Comparison of ENCODE assay signal across 7 cellular contexts in genomic region chr11:57248780-57249383, GRCh38. TPM values are rescaled to one million over a fixed set of nuclear protein-coding genes. Genes with fewer than 3 reads are reported as not detected.
A peak's percentile ranks its signal among the peaks of the same experiment; 100 is the strongest.
DNase-seq lines count a peak whose midpoint lies in the region; ATAC-seq and TF ChIP-seq lines count a peak whose summit lies in the region.

No MANE protein-coding gene starts in this region.

- no peak for TF ChIP-seq EP300 in transverse colon (IDR thresholded peaks at IDR 0.05; ENCODE audit: low read depth)

- H3K4me3 ChIP-seq in GM12864 (ENCODE audit: low read depth, low read length), result no peak overlapping the region
- no peak overlapping the region for H3K4me3 ChIP-seq in transverse colon

- H3K27me3 Mint-ChIP-seq in effector memory CD8-positive, alpha-beta T cell, result peaks cover 32 to 36% of the 10 kb centered on the region in 2 donors

- H3K36me3 ChIP-seq in transverse colon, result no peaks in the 10 kb centered on the region

- no peak overlapping the region for H3K27ac Mint-ChIP-seq in effector memory CD8-positive, alpha-beta T cell

- in situ Hi-C loops in SK-MEL-5 (cut with HindIII; ENCODE audit: low pct_unique_long_range_greater_than_20kb, low sequenced_read_pairs) (no loop called here), transverse colon (cut with MboI; ENCODE audit: low pct_ligation_motif_present in 1 of 4, low pct_unique_long_range_greater_than_20kb in 1 of 4, low sequenced_read_pairs in 3 of 4) (loop anchor here in 3 of 4 donors (5.0 to 10.0 kb wide), 5 partner anchors 114 to 414 kb away; no protein-coding TSS in a partner anchor)

- peaks cover 2 to 5% (median 4%) of the 10 kb centered on the region in 4 donors for H3K4me1 ChIP-seq in transverse colon

- peaks cover 1 to 5% of the 10 kb centered on the region in 2 donors for H3K4me1 Mint-ChIP-seq in effector memory CD8-positive, alpha-beta T cell (ENCODE audit: low read depth in 2 of 2)

- no peaks in the 10 kb centered on the region for H3K27me3 ChIP-seq in transverse colon

- TF ChIP-seq POLR2A in transverse colon (IDR thresholded peaks at IDR 0.05), result no peak

- intact Hi-C loops in transverse colon (cut with DNase I; ENCODE audit: low total_unique reads), result loop anchor here (10.0 kb wide), 1 partner anchor 404 kb away; no protein-coding TSS in a partner anchor

- no peaks in the 10 kb centered on the region for H3K9me3 ChIP-seq in transverse colon

- no peaks in the 10 kb centered on the region for H3K9me3 Mint-ChIP-seq in effector memory CD8-positive, alpha-beta T cell

- H3K4me3 Mint-ChIP-seq in effector memory CD8-positive, alpha-beta T cell, result no peak overlapping the region

- 0 to 38% methylated on average over 1 to 6 of the region's 9 CpGs for WGBS in transverse colon (ENCODE audit: low coverage in 1 of 2), 2 donors

- DNase-seq in GM12864 (ENCODE audit: low read depth), result no peak
- DNase-seq in KG1 (lab: John Stamatoyannopoulos, UW), result peak; percentile 42
- DNase-seq in SK-MEL-5 (ENCODE audit: low read depth, low spot score), result peak; percentile 79
- no peak for DNase-seq in effector memory CD8-positive, alpha-beta T cell
- DNase-seq in medulla oblongata (ENCODE audit: extremely low spot score), result peak; percentile 79
- peak; percentile 63 for DNase-seq in transverse colon

- peak overlapping the region in 3 of 4 donors; percentile 22 to 46 (median 26) for H3K27ac ChIP-seq in transverse colon

- peak; percentile 76 for TF ChIP-seq CTCF in GM12864 (IDR thresholded peaks at IDR 0.05; ENCODE audit: low read depth, low read length, missing control alignments)
- peak; percentile 26 to 62 (median 45) for TF ChIP-seq CTCF in transverse colon (IDR thresholded peaks at IDR 0.05)

- H3K36me3 Mint-ChIP-seq in effector memory CD8-positive, alpha-beta T cell (ENCODE audit: insufficient read depth), result peaks cover 2% of the 10 kb centered on the region

- ATAC-seq in GM21528 (IDR thresholded peaks at IDR 0.05; ENCODE audit: low FRiP score, unreplicated experiment), result peak; percentile 79
- ATAC-seq in effector memory CD8-positive, alpha-beta T cell (replicated peaks), result peak; percentile 27

RNA-seq across cellular contexts. Expression of gene APLNR, which starts 11.8 kb away (rescaled TPM):
- not detected in 2 replicates for total RNA-seq in SK-MEL-5 (2014; rRNA removed; shearing (Covaris generic))
- polyA plus RNA-seq in SK-MEL-5 (2015; cell fraction: cytosol; rRNA removed), result not detected in 2 replicates
- not detected in 2 replicates for polyA plus RNA-seq in SK-MEL-5 (2015; cell fraction: nucleus; rRNA removed)
- 1 to 10 TPM in 2 of 4 donors, under 1 TPM in 1, not detected in 1; 0.68 to 2.6 (median 2.1) TPM for total RNA-seq in transverse colon

Comparison
In these comparisons a context has a peak if more than half of its experiments do, and no peak if none do; other contexts are left out.
1. DNase-seq: peak in KG1 (single experiment), SK-MEL-5 (single experiment), medulla oblongata (single experiment) and transverse colon (single experiment); none in GM12864 (single experiment) and effector memory CD8-positive, alpha-beta T cell (0 of 3).